8 cellular contexts compared by ENCODE assay signal in genomic region chr4:139279723-139280620, GRCh38. TPM values are rescaled to one million over a fixed set of nuclear protein-coding genes. Genes with fewer than 3 reads are reported as not detected.
DNase-seq lines count a peak whose midpoint lies in the region; ATAC-seq and TF ChIP-seq lines count a peak whose summit lies in the region.

TSS of gene MGARP (minus strand) at chr4:139280225. CDS start at chr4:139280158, 67 bp downstream.

- DNase-seq in mammary epithelial cell (peak; percentile 33), immature natural killer cell (peak in 1 of 3 donors; percentile 18), spleen (peak; percentile 85), SIG-M5 treated with dmso at 0.1 percent for 504 hours (lab: John Stamatoyannopoulos, UW; ENCODE audit: unreplicated experiment) (no peak), NCI-H2107 treated with DMSO at 0.1 percent for 48 hours (lab: John Stamatoyannopoulos, UW; ENCODE audit: unreplicated experiment) (no peak)
- DNase-seq in effector CD4-positive, alpha-beta T cell: no peak

- no peak within 1 kb of the TSS for H3K27ac ChIP-seq in OCI-LY1 (ENCODE audit: low read depth, low read length, poor library complexity, severe bottlenecking)
- H3K27ac ChIP-seq in mammary epithelial cell (ENCODE audit: insufficient read depth, low read depth, low read length): no peak within 1 kb of the TSS
- H3K27ac ChIP-seq in spleen: no peak within 1 kb of the TSS

- dilution Hi-C loops in mammary epithelial cell (cut with HindIII; ENCODE audit: low sequenced_read_pairs): no loop called here

- H3K27me3 Mint-ChIP-seq in immature natural killer cell (ENCODE audit: low read depth in 3 of 3): peaks cover 8 to 26% (median 25%) of the 10 kb centered on the region in 3 donors

- no peaks in the 10 kb centered on the region for H3F3A ChIP-seq in OCI-LY1 (ENCODE audit: insufficient read depth, low read length)

- H2AFZ ChIP-seq in OCI-LY1 (ENCODE audit: low read length): no peak within 1 kb of the TSS
- H2AFZ ChIP-seq in mammary epithelial cell (ENCODE audit: low read depth, low read length): peak within 1 kb of the TSS; percentile 93

- H3K4me1 Mint-ChIP-seq in immature natural killer cell: peaks cover 20 to 23% of the 10 kb centered on the region in 2 donors

- TF ChIP-seq POLR2A in spleen (IDR thresholded peaks at IDR 0.05): no peak

- H3K4me2 ChIP-seq in OCI-LY1 (ENCODE audit: low read length) (peak within 1 kb of the TSS; percentile 65), mammary epithelial cell (ENCODE audit: insufficient read depth, low read depth, low read length) (peak within 1 kb of the TSS; percentile 94)

- H3K4me1 ChIP-seq in OCI-LY1 (ENCODE audit: insufficient read depth, low read length, severe bottlenecking): no peaks in the 10 kb centered on the region
- peaks cover 3% of the 10 kb centered on the region for H3K4me1 ChIP-seq in mammary epithelial cell (ENCODE audit: insufficient read depth, low read length)
- peaks cover 14 to 24% (median 19%) of the 10 kb centered on the region in 6 donors for H3K4me1 ChIP-seq in spleen

- CTCF ChIA-PET in mammary epithelial cell (lab: Charles Lee; ENCODE audit: low non-redundant PET): no interaction called here

- H3K9me3 Mint-ChIP-seq in immature natural killer cell: peaks cover 0 to 2% (median 0%) of the 10 kb centered on the region in 6 donors

- no peaks in the 10 kb centered on the region for H4K20me1 ChIP-seq in OCI-LY1 (ENCODE audit: insufficient read depth, low read length)
- no peaks in the 10 kb centered on the region for H4K20me1 ChIP-seq in mammary epithelial cell (ENCODE audit: insufficient read depth, low read length)

- H3K4me3 Mint-ChIP-seq in immature natural killer cell: peak within 1 kb of the TSS; percentile 68 to 79 (median 76)

- no peak for TF ChIP-seq CTCF in OCI-LY1 (IDR thresholded peaks at IDR 0.05; ENCODE audit: low read length)
- no peak for TF ChIP-seq CTCF in mammary epithelial cell (conservative IDR thresholded peaks at IDR 0.05 in 1 of 2, IDR thresholded peaks at IDR 0.05 in 1 of 2; ENCODE audit: extremely low read depth in 1 of 2, insufficient read depth in 1 of 2, low read depth in 1 of 2, low read length in 2 of 2)
- no peak for TF ChIP-seq CTCF in spleen (IDR thresholded peaks at IDR 0.05 in 8 of 11, conservative IDR thresholded peaks at IDR 0.05 in 3 of 11)

- peak within 1 kb of the TSS; percentile 16; the same call in 1 of the 2 replicates for H3K9ac ChIP-seq in OCI-LY1 (ENCODE audit: low read length)
- no peak within 1 kb of the TSS for H3K9ac ChIP-seq in mammary epithelial cell (ENCODE audit: insufficient read depth, low read length)

- in situ Hi-C loops in mammary epithelial cell (cut with MboI; ENCODE audit: low sequenced_read_pairs in 2 of 2): no loop called here

- peak; percentile 55 for ATAC-seq in GM18498 (IDR thresholded peaks at IDR 0.05; ENCODE audit: unreplicated experiment)

- intact Hi-C loops in mammary epithelial cell (cut with micrococcal nuclease): loop anchor here (2.0 to 5.0 kb wide), 3 partner anchors 15 to 248 kb away; no protein-coding TSS in a partner anchor
- intact Hi-C loops in spleen (cut with DNase I; ENCODE audit: low total_unique reads): no loop called here

- H3K79me2 ChIP-seq in OCI-LY1 (ENCODE audit: insufficient read depth, low read length) (no peaks in the 10 kb centered on the region), mammary epithelial cell (ENCODE audit: insufficient read depth, low read length) (no peaks in the 10 kb centered on the region)

- no peaks in the 10 kb centered on the region for H3K27me3 ChIP-seq in OCI-LY1 (ENCODE audit: insufficient read depth, low read length)
- no peaks in the 10 kb centered on the region for H3K27me3 ChIP-seq in mammary epithelial cell (ENCODE audit: insufficient read depth, low read length)
- H3K27me3 ChIP-seq in spleen (replicated peaks in 1 of 7): peaks cover 0 to 60% (median 33%) of the 10 kb centered on the region in 7 donors

- 18% methylated on average over 28 of the region's 52 CpGs for WGBS in mammary epithelial cell (ENCODE audit: low coverage, missing lambda C conversion rate)
- WGBS in spleen, 5 donors: 6 to 11% (median 8%) methylated on average over 23 to 52 of the region's 52 CpGs

- peaks cover 0 to 7% (median 0%) of the 10 kb centered on the region in 3 donors for H3K36me3 Mint-ChIP-seq in immature natural killer cell

- H3K4me3 ChIP-seq in OCI-LY1 (ENCODE audit: low read depth, low read length, poor library complexity, severe bottlenecking) (peak within 1 kb of the TSS; percentile 54), mammary epithelial cell (replicated peaks in 1 of 3; ENCODE audit: insufficient read depth in 1 of 3, low read depth in 2 of 3, low read length in 3 of 3) (peak within 1 kb of the TSS; percentile 46 to 63 (median 48)), spleen (peak within 1 kb of the TSS; percentile 6 to 73 (median 42))

- H3K27ac Mint-ChIP-seq in immature natural killer cell: peak within 1 kb of the TSS in 1 of 6 donors; percentile 28

- H3K36me3 ChIP-seq in OCI-LY1 (ENCODE audit: insufficient read depth, low read length): no peaks in the 10 kb centered on the region; the same call in 1 of the 2 replicates
- H3K36me3 ChIP-seq in mammary epithelial cell (ENCODE audit: insufficient read depth, low read length): no peaks in the 10 kb centered on the region
- no peaks in the 10 kb centered on the region for H3K36me3 ChIP-seq in spleen

- no TSS peak for BruUV-seq in mammary epithelial cell (replicated peaks; lab: Mats Ljungman, UMichigan)

- H3K9me3 ChIP-seq in OCI-LY1 (ENCODE audit: low read length) (no peaks in the 10 kb centered on the region), mammary epithelial cell (replicated peaks; ENCODE audit: insufficient read depth, low read length) (no peaks in the 10 kb centered on the region), spleen (peaks cover 0 to 10% (median 8%) of the 10 kb centered on the region in 8 donors)

- H3K9me2 ChIP-seq in OCI-LY1 (ENCODE audit: low read depth, low read length): no peaks in the 10 kb centered on the region

RNA-seq across cellular contexts. Expression of gene MGARP, which starts in this region (rescaled TPM):
- 1 to 10 TPM; 4.7 to 5.5 TPM for total RNA-seq in mammary epithelial cell
- 2.7 TPM for polyA plus RNA-seq in mammary epithelial cell
- polyA minus RNA-seq in mammary epithelial cell: not detected
- polyA plus RNA-seq in immature natural killer cell: under 1 TPM in 1 of 3 donors, not detected in 2; 0.27 TPM
- 1 to 10 TPM in 2 of 7 donors, under 1 TPM in 4, not detected in 1; 0.20 to 1.7 (median 0.48) TPM for total RNA-seq in spleen
- polyA plus RNA-seq in spleen: under 1 TPM; 0.28 to 0.54 (median 0.50) TPM

Comparison
In these comparisons a context has a peak if more than half of its experiments do, and no peak if none do; other contexts are left out.
1. DNase-seq: peak in mammary epithelial cell (single experiment) and spleen (single experiment); none in SIG-M5 treated with dmso at 0.1 percent for 504 hours (single experiment), effector CD4-positive, alpha-beta T cell (single experiment) and NCI-H2107 treated with DMSO at 0.1 percent for 48 hours (single experiment).
2. Peak in every context shown above with its lines, with median percentiles within 50 percentile points of each other: H3K4me3 ChIP-seq.